Comparison of ENCODE assay signal across 12 cellular contexts in the genomic region with DNA sequence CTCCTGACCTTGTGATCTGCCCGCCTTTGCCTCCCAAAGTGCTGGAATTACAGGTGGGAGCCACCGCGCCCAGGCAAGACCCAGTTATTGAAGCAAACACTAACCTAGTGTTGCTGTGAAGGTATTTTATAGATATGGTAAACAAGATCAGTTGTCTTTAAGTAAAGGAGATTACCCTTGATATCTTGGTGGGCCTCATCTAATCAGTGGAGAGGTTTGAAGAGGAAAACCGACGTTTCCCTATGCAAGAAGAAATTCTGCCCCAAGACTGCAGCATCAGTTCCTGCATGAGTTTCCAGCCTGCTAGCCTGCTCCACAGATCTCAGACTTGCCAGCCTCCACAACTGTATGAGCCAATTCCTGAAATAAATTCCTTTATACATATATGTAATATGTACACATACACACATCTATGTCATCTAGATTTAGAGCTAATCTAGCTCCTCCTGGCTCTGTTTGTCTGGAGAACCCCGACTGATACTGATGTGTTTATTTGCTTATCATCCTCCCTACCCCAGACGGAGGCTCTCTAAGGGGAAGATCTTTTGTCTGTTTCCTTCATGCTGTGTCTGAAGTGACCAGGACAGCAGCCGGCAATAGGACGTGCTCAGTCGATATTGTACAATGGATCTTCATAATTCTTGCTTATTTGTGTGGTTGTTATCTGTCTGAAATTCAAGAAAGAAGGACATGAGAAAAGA.
DNase-seq lines count a peak whose midpoint lies in the region; TF ChIP-seq lines count a peak whose summit lies in the region.
"Had no signal": no experiment of that assay in that cellular context is flagged by ENCODE, and none has a peak within 500 bp of the region (broad histone marks: within the 10 kb centered on the region; RNA-seq: fewer than 3 reads in every experiment).

No MANE protein-coding gene starts in this region.

- TF ChIP-seq CTCF in right atrium auricular region (IDR thresholded peaks at IDR 0.05) (no peak), A673 (conservative IDR thresholded peaks at IDR 0.05; ENCODE audit: low read depth, low read length) (no peak), WERI-Rb-1 (IDR thresholded peaks at IDR 0.05; ENCODE audit: low read depth, low read length) (no peak)

- POLR2A ChIA-PET in A673 (lab: Charles Lee; ENCODE audit: low non-redundant PET): no interaction called here

- no peaks in the 10 kb centered on the region for H3K36me3 ChIP-seq in right atrium auricular region
- H3K36me3 ChIP-seq in skeletal muscle satellite cell (ENCODE audit: insufficient read depth, low read length): no peaks in the 10 kb centered on the region
- no peaks in the 10 kb centered on the region for H3K36me3 ChIP-seq in A673 (ENCODE audit: insufficient read depth, low read length, poor library complexity, severe bottlenecking)
- no peaks in the 10 kb centered on the region for H3K36me3 ChIP-seq in WERI-Rb-1
- H3K36me3 ChIP-seq: HAP-1, SJSA1, stomach had no signal

- BruUV-seq in A673 (replicated peaks; lab: Mats Ljungman, UMichigan): no TSS peak

- peak; percentile 2 for DNase-seq in activated T-cell treated with anti-CD3 and anti-CD28 coated beads, Interleukin-2, amount 50 U/mL, for 24 hours
- no peak for DNase-seq in activated T-cell treated with anti-CD3 and anti-CD28 coated beads, Interleukin-2, amount 50 U/mL, for 1 hour
- DNase-seq in NCI-H748 (lab: John Stamatoyannopoulos, UW; ENCODE audit: unreplicated experiment) (peak; percentile 74), right atrium auricular region (ENCODE audit: low spot score) (no peak), A673 (ENCODE audit: low spot score) (no peak), nucleus accumbens (lab: John Stamatoyannopoulos, UW) (no peak), WERI-Rb-1 (no peak)
- DNase-seq: stomach had no signal

- H3K4me1 Mint-ChIP-seq in activated T-cell treated with anti-CD3 and anti-CD28 coated beads, Interleukin-2, amount 50 U/mL, for 24 hours (ENCODE audit: low read depth): peaks cover 15% of the 10 kb centered on the region
- H3K4me1 Mint-ChIP-seq: B cell had no signal

- no peaks in the 10 kb centered on the region for H3K36me3 Mint-ChIP-seq in activated T-cell treated with anti-CD3 and anti-CD28 coated beads, Interleukin-2, amount 50 U/mL, for 24 hours (ENCODE audit: low read depth)

- H3K9ac ChIP-seq in skeletal muscle satellite cell (ENCODE audit: low read depth, low read length): no peak overlapping the region

- no peaks in the 10 kb centered on the region for H3K9me3 Mint-ChIP-seq in activated T-cell treated with anti-CD3 and anti-CD28 coated beads, Interleukin-2, amount 50 U/mL, for 24 hours

- intact Hi-C loops in A673 (cut with micrococcal nuclease; ENCODE audit: unreplicated experiment): no loop called here

- H3K4me3 ChIP-seq in right atrium auricular region (no peak overlapping the region), skeletal muscle satellite cell (ENCODE audit: low read length) (no peak overlapping the region), A673 (ENCODE audit: low read depth, low read length, poor library complexity, severe bottlenecking) (no peak overlapping the region), WERI-Rb-1 (ENCODE audit: low read depth, low read length) (no peak overlapping the region)
- H3K4me3 ChIP-seq: HAP-1, SJSA1, stomach had no signal

- H3K27ac ChIP-seq in right atrium auricular region: peak overlapping the region; percentile 66 to 74
- H3K27ac ChIP-seq in A673 (ENCODE audit: low read depth, low read length, poor library complexity, severe bottlenecking): no peak overlapping the region
- no peak overlapping the region for H3K27ac ChIP-seq in WERI-Rb-1
- H3K27ac ChIP-seq: SJSA1, stomach had no signal

- H3K9me3 ChIP-seq in right atrium auricular region (no peaks in the 10 kb centered on the region), skeletal muscle satellite cell (replicated peaks; ENCODE audit: low read length) (no peaks in the 10 kb centered on the region), A673 (ENCODE audit: low read depth, low read length, poor library complexity, severe bottlenecking) (no peaks in the 10 kb centered on the region), WERI-Rb-1 (ENCODE audit: severe bottlenecking) (no peaks in the 10 kb centered on the region)
- H3K9me3 ChIP-seq: HAP-1, SJSA1, stomach had no signal

- no peaks in the 10 kb centered on the region for H3K27me3 ChIP-seq in right atrium auricular region
- peaks cover 43% of the 10 kb centered on the region for H3K27me3 ChIP-seq in skeletal muscle satellite cell (ENCODE audit: control insufficient read depth, insufficient read depth, low read length)
- no peaks in the 10 kb centered on the region for H3K27me3 ChIP-seq in A673 (replicated peaks; ENCODE audit: insufficient read depth, low read depth, low read length, poor library complexity)
- H3K27me3 ChIP-seq in WERI-Rb-1 (ENCODE audit: insufficient read depth, low read depth, severe bottlenecking): no peaks in the 10 kb centered on the region

- H3K4me1 ChIP-seq in right atrium auricular region (peaks cover 0 to 36% of the 10 kb centered on the region in 2 donors), skeletal muscle satellite cell (ENCODE audit: control insufficient read depth, insufficient read depth, low read length) (peaks cover 10% of the 10 kb centered on the region), A673 (ENCODE audit: insufficient read depth, low read length, poor library complexity, severe bottlenecking) (peaks cover 7% of the 10 kb centered on the region)

- CTCF ChIA-PET in A673 (lab: Charles Lee): no interaction called here

- H3K4me3 Mint-ChIP-seq in activated T-cell treated with anti-CD3 and anti-CD28 coated beads, Interleukin-2, amount 50 U/mL, for 24 hours: no peak overlapping the region
- H3K4me3 Mint-ChIP-seq: B cell had no signal

- H3K27me3 Mint-ChIP-seq in activated T-cell treated with anti-CD3 and anti-CD28 coated beads, Interleukin-2, amount 50 U/mL, for 24 hours: no peaks in the 10 kb centered on the region

- H3K27ac Mint-ChIP-seq in activated T-cell treated with anti-CD3 and anti-CD28 coated beads, Interleukin-2, amount 50 U/mL, for 24 hours: no peak overlapping the region
- H3K27ac Mint-ChIP-seq: B cell had no signal

- peak overlapping the region; percentile 13 for H3K4me2 ChIP-seq in skeletal muscle satellite cell (ENCODE audit: low read length)

Comparison
In these comparisons a context has a peak if more than half of its experiments do, and no peak if none do; other contexts are left out.
1. DNase-seq: peak in activated T-cell treated with anti-CD3 and anti-CD28 coated beads, Interleukin-2, amount 50 U/mL, for 24 hours (single experiment) and NCI-H748 (single experiment); none in activated T-cell treated with anti-CD3 and anti-CD28 coated beads, Interleukin-2, amount 50 U/mL, for 1 hour (single experiment), right atrium auricular region (single experiment), A673 (single experiment), nucleus accumbens (0 of 56) and WERI-Rb-1 (single experiment).
2. H3K27ac ChIP-seq: peak in right atrium auricular region (2 of 2); none in A673 (single experiment) and WERI-Rb-1 (single experiment).